ENCODE assay signal across 1 cellular context in genomic region chr16:57462978-57463362, GRCh38.
A peak's percentile ranks its signal among the peaks of the same experiment; 100 is the strongest.
TF ChIP-seq lines count a peak whose summit lies in the region.

No MANE protein-coding gene starts in this region.

TF ChIP-seq in HepG2, 621 proteins besides CTCF, POLR2A, EP300 and RAD21 (continues in another document):
- TF ChIP-seq ZNF674 (CRISPR knock-in tag; IDR thresholded peaks at IDR 0.05; ENCODE audit: low read depth), result no peak
- no peak for TF ChIP-seq PRDM4 (CRISPR knock-in tag; IDR thresholded peaks at IDR 0.05; ENCODE audit: borderline replicate concordance)
- TF ChIP-seq PHF8 (CRISPR knock-in tag; IDR thresholded peaks at IDR 0.05), result no peak
- no peak for TF ChIP-seq TBP (CRISPR knock-in tag; IDR thresholded peaks at IDR 0.05)
- no peak for TF ChIP-seq ZNF549 (CRISPR knock-in tag; IDR thresholded peaks at IDR 0.05)
- TF ChIP-seq NCOA1 (CRISPR knock-in tag; IDR thresholded peaks at IDR 0.05), result 0 out of 2 replicates have a peak, but pooled peaks have one; percentile 3
- no peak for TF ChIP-seq ZBTB42 (CRISPR knock-in tag; IDR thresholded peaks at IDR 0.05)
- TF ChIP-seq SMAD9 (CRISPR knock-in tag; IDR thresholded peaks at IDR 0.05), result peak; percentile 70; the same call in 1 of the 2 replicates
- TF ChIP-seq ATF5 (CRISPR knock-in tag; IDR thresholded peaks at IDR 0.05; ENCODE audit: low read depth), result peak; percentile 1; the same call in 1 of the 2 replicates
- no peak for TF ChIP-seq YEATS4 (CRISPR knock-in tag; IDR thresholded peaks at IDR 0.05; ENCODE audit: borderline replicate concordance)
- TF ChIP-seq TEAD2 (CRISPR knock-in tag; IDR thresholded peaks at IDR 0.05), result no peak
- TF ChIP-seq ZNF256 (CRISPR knock-in tag; conservative IDR thresholded peaks at IDR 0.05), result no peak
- 0 out of 2 replicates have a peak, but pooled peaks have one; percentile 12 for TF ChIP-seq SNAI1 (CRISPR knock-in tag; IDR thresholded peaks at IDR 0.05; ENCODE audit: borderline replicate concordance)
- TF ChIP-seq ZBTB10 (CRISPR knock-in tag; IDR thresholded peaks at IDR 0.05; ENCODE audit: borderline replicate concordance), result no peak
- TF ChIP-seq E2F2 (CRISPR knock-in tag; IDR thresholded peaks at IDR 0.05; ENCODE audit: borderline replicate concordance), result no peak
- TF ChIP-seq ARID4A (CRISPR knock-in tag; IDR thresholded peaks at IDR 0.05; ENCODE audit: borderline replicate concordance), result no peak
- TF ChIP-seq ZSCAN31 (CRISPR knock-in tag; IDR thresholded peaks at IDR 0.05; ENCODE audit: low read depth), result peak; percentile 22; the same call in 1 of the 2 replicates
- no peak for TF ChIP-seq JUNB (CRISPR knock-in tag; IDR thresholded peaks at IDR 0.05; ENCODE audit: borderline replicate concordance)
- peak; percentile 31 for TF ChIP-seq AGO2 (optimal IDR thresholded peaks at IDR 0.05; ENCODE audit: low read depth, low read length)
- no peak for TF ChIP-seq NFYB (CRISPR knock-in tag; IDR thresholded peaks at IDR 0.05)
- no peak for TF ChIP-seq PPARG (CRISPR knock-in tag; conservative IDR thresholded peaks at IDR 0.05)
- TF ChIP-seq GABPA (IDR thresholded peaks at IDR 0.05; ENCODE audit: low read depth, low read length), result no peak
- TF ChIP-seq GABPA (CRISPR knock-in tag; IDR thresholded peaks at IDR 0.05; ENCODE audit: low read depth), result peak; percentile 16; the same call in 1 of the 2 replicates
- TF ChIP-seq ZNF614 (CRISPR knock-in tag; IDR thresholded peaks at IDR 0.05; ENCODE audit: borderline replicate concordance), result no peak
- TF ChIP-seq ZNF12 (CRISPR knock-in tag; IDR thresholded peaks at IDR 0.05), result no peak
- TF ChIP-seq HNF4A (CRISPR knock-in tag; IDR thresholded peaks at IDR 0.05), result no peak
- no peak for TF ChIP-seq ZNF687 (CRISPR knock-in tag; IDR thresholded peaks at IDR 0.05)
- no peak for TF ChIP-seq KDM5B (CRISPR knock-in tag; IDR thresholded peaks at IDR 0.05; ENCODE audit: borderline replicate concordance)
- TF ChIP-seq SYNCRIP (IDR thresholded peaks at IDR 0.05; ENCODE audit: insufficient read depth, low read depth, low read length), result no peak
- TF ChIP-seq ZNF737 (CRISPR knock-in tag; IDR thresholded peaks at IDR 0.05; ENCODE audit: borderline replicate concordance), result 0 out of 2 replicates have a peak, but pooled peaks have one; percentile 6
- TF ChIP-seq CSRNP1 (CRISPR knock-in tag; IDR thresholded peaks at IDR 0.05), result no peak
- 0 out of 2 replicates have a peak, but pooled peaks have one; percentile 69 for TF ChIP-seq NFATC3 (CRISPR knock-in tag; IDR thresholded peaks at IDR 0.05)
- peak; percentile 66 for TF ChIP-seq IKZF4 (CRISPR knock-in tag; IDR thresholded peaks at IDR 0.05; ENCODE audit: borderline replicate concordance, low read depth, not compliant biosample characterization)
- TF ChIP-seq MTA1 (CRISPR knock-in tag; IDR thresholded peaks at IDR 0.05; ENCODE audit: borderline replicate concordance), result no peak
- TF ChIP-seq DNMT3B (CRISPR knock-in tag; conservative IDR thresholded peaks at IDR 0.05), result no peak
- TF ChIP-seq SATB2 (CRISPR knock-in tag; IDR thresholded peaks at IDR 0.05), result no peak
- no peak for TF ChIP-seq PRMT3 (CRISPR knock-in tag; IDR thresholded peaks at IDR 0.05; ENCODE audit: borderline replicate concordance, low read depth)
- TF ChIP-seq ZBTB26 (CRISPR knock-in tag; IDR thresholded peaks at IDR 0.05; ENCODE audit: borderline replicate concordance), result no peak
- TF ChIP-seq ZNF337 (CRISPR knock-in tag; IDR thresholded peaks at IDR 0.05; ENCODE audit: borderline replicate concordance, low read depth), result 0 out of 2 replicates have a peak, but pooled peaks have one; percentile 14
- peak; percentile 1 for TF ChIP-seq SRSF1 (optimal IDR thresholded peaks at IDR 0.05; ENCODE audit: low read depth, low read length)
- TF ChIP-seq KDM5A (IDR thresholded peaks at IDR 0.05; ENCODE audit: borderline replicate concordance, low read length), result peak; percentile 39; the same call in 1 of the 2 replicates
- TF ChIP-seq JUND (CRISPR knock-in tag; IDR thresholded peaks at IDR 0.05), result no peak
- TF ChIP-seq U2AF1 (optimal IDR thresholded peaks at IDR 0.05; ENCODE audit: low read depth, low read length), result no peak
- no peak for TF ChIP-seq ZSCAN25 (CRISPR knock-in tag; IDR thresholded peaks at IDR 0.05)
- no peak for TF ChIP-seq CHCHD3 (CRISPR knock-in tag; IDR thresholded peaks at IDR 0.05)
- no peak for TF ChIP-seq ZKSCAN1 (IDR thresholded peaks at IDR 0.05; ENCODE audit: low read length)
- TF ChIP-seq ZMAT3 (CRISPR knock-in tag; conservative IDR thresholded peaks at IDR 0.05), result 0 out of 2 replicates have a peak, but pooled peaks have one; percentile 7
- no peak for TF ChIP-seq SOX5 (CRISPR knock-in tag; IDR thresholded peaks at IDR 0.05; ENCODE audit: borderline replicate concordance)
